15 cellular contexts compared by ENCODE assay signal in the genomic region with DNA sequence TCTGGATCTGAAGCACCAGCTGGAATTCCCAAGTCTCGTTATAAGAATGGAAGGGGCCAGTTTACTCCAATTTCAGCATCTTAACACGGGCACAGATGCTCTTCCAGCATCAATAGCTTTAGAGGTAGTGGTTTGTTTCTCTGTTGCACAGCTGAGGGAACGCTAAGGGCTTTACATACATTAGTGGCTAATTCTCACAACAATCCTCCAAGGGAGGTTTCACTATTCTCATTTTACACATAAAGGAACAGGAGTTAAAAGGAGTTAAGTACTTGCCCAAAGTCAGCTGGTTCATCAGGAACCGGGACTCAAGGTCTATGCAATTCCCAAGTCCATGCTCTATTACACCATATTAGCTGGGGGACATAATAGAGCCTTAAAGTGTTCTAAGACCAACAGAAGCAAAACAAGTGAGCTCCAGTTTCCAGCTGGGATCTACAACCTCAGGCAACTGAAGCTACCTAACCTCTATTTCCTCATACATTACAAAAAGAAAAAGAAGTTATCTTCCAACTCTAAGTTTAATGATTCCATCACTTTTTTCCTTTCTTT. TPM values are rescaled to one million over a fixed set of nuclear protein-coding genes. Genes with fewer than 3 reads are reported as not detected.
A peak's percentile ranks its signal among the peaks of the same experiment; 100 is the strongest.
DNase-seq lines count a peak whose midpoint lies in the region; ATAC-seq and TF ChIP-seq lines count a peak whose summit lies in the region.
"Had no signal": no experiment of that assay in that cellular context is flagged by ENCODE, and none has a peak within 500 bp of the region (broad histone marks: within the 10 kb centered on the region; RNA-seq: fewer than 3 reads in every experiment).

No MANE protein-coding gene starts in this region.

- H3K18ac ChIP-seq in mesenchymal stem cell (ENCODE audit: low read depth in 1 of 2, low read length in 2 of 2) = no peak overlapping the region

- no peak overlapping the region for H2BK120ac ChIP-seq in mesenchymal stem cell (ENCODE audit: low read depth, low read length)

- WGBS in mesenchymal stem cell = 93% methylated on average over 2 of the region's 4 CpGs

- H4K8ac ChIP-seq in mesenchymal stem cell (ENCODE audit: low read length) = no peak overlapping the region

- no peaks in the 10 kb centered on the region for H3K9me3 ChIP-seq in mesenchymal stem cell (ENCODE audit: control insufficient read depth, low read length)
- H3K9me3 ChIP-seq: lower lobe of right lung had no signal

- no peak overlapping the region for H3K14ac ChIP-seq in mesenchymal stem cell (ENCODE audit: low read length in 2 of 2)

- no peak overlapping the region for H4K91ac ChIP-seq in mesenchymal stem cell (ENCODE audit: low read length)

- H3K27me3 Mint-ChIP-seq in activated naive CD8-positive, alpha-beta T cell = no peaks in the 10 kb centered on the region
- no peaks in the 10 kb centered on the region for H3K27me3 Mint-ChIP-seq in activated naive CD8-positive, alpha-beta T cell treated with anti-CD3 and anti-CD28 coated beads for 36 hours
- no peaks in the 10 kb centered on the region for H3K27me3 Mint-ChIP-seq in activated naive CD8-positive, alpha-beta T cell treated with anti-CD3 and anti-CD28 coated beads, Interleukin-2, amount 50 U/mL, for 24 hours

- TF ChIP-seq CTCF in RWPE1 (conservative IDR thresholded peaks at IDR 0.05; ENCODE audit: low read depth) (no peak), brain microvascular endothelial cell (IDR thresholded peaks at IDR 0.05; ENCODE audit: low read depth, low read length, missing control alignments) (no peak)

- H3K4me1 ChIP-seq in mesenchymal stem cell (ENCODE audit: control insufficient read depth, insufficient read depth, low read depth, low read length) = peaks cover 3% of the 10 kb centered on the region

- H3K4me3 ChIP-seq in mesenchymal stem cell (ENCODE audit: insufficient read depth in 1 of 2, low read depth in 1 of 2, low read length in 2 of 2) (no peak overlapping the region), brain microvascular endothelial cell (ENCODE audit: low read depth, low read length) (no peak overlapping the region)
- H3K4me3 ChIP-seq: lower lobe of right lung had no signal

- in situ Hi-C loops in brain microvascular endothelial cell (cut with HindIII; ENCODE audit: low pct_ligation_motif_present, low sequenced_read_pairs) = no loop called here

- intact Hi-C loops in Right ventricle myocardium inferior (cut with DNase I) = no loop called here

- no peak overlapping the region for H3K23ac ChIP-seq in mesenchymal stem cell (ENCODE audit: low read length in 2 of 2)

- H3K79me1 ChIP-seq in mesenchymal stem cell (replicated peaks; ENCODE audit: low read length, poor library complexity, severe bottlenecking) = peaks cover 7% of the 10 kb centered on the region

- peak overlapping the region; percentile 6 for H3K4me3 Mint-ChIP-seq in activated naive CD8-positive, alpha-beta T cell
- no peak overlapping the region for H3K4me3 Mint-ChIP-seq in activated naive CD8-positive, alpha-beta T cell treated with anti-CD3 and anti-CD28 coated beads for 36 hours
- no peak overlapping the region for H3K4me3 Mint-ChIP-seq in activated naive CD8-positive, alpha-beta T cell treated with anti-CD3 and anti-CD28 coated beads, Interleukin-2, amount 50 U/mL, for 24 hours

- no peak overlapping the region for H2BK15ac ChIP-seq in mesenchymal stem cell (ENCODE audit: low read depth, poor library complexity, severe bottlenecking)

- POLR2A ChIA-PET in RWPE1 (lab: Yijun Ruan, JAX; ENCODE audit: low non-redundant PET) = interaction anchor here (0.6 kb wide), 1 partner anchor 187 kb away, joined by 6 read pairs; no protein-coding TSS in a partner anchor

- H3K27ac Mint-ChIP-seq in activated naive CD8-positive, alpha-beta T cell = no peak overlapping the region
- H3K27ac Mint-ChIP-seq in activated naive CD8-positive, alpha-beta T cell treated with anti-CD3 and anti-CD28 coated beads for 36 hours = no peak overlapping the region
- peak overlapping the region; percentile 55 for H3K27ac Mint-ChIP-seq in activated naive CD8-positive, alpha-beta T cell treated with anti-CD3 and anti-CD28 coated beads, Interleukin-2, amount 50 U/mL, for 24 hours

- no peak overlapping the region for H3K9ac ChIP-seq in mesenchymal stem cell (ENCODE audit: low read length)

- CTCF ChIA-PET in RWPE1 (lab: Yijun Ruan, JAX) = interaction anchor here (0.5 to 2.3 kb wide), 2 partner anchors 29 to 60 kb away, joined by 4 to 12 read pairs; no protein-coding TSS in a partner anchor

- H2BK5ac ChIP-seq in mesenchymal stem cell (ENCODE audit: low read depth, low read length, poor library complexity, severe bottlenecking) = no peak overlapping the region

- H2AK5ac ChIP-seq in mesenchymal stem cell (ENCODE audit: low read length, severe bottlenecking) = peak overlapping the region; percentile 47

- ATAC-seq in activated naive CD8-positive, alpha-beta T cell treated with anti-CD3 and anti-CD28 coated beads, Interleukin-2, amount 50 U/mL, for 24 hours = no peak
- ATAC-seq in Right ventricle myocardium inferior (no peak), HG02642 (IDR thresholded peaks at IDR 0.05; ENCODE audit: poor library complexity, unreplicated experiment) (no peak)
- ATAC-seq: lower lobe of right lung had no signal

- H2AFZ ChIP-seq in mesenchymal stem cell (ENCODE audit: low read depth, low read length) = no peak overlapping the region

- H2BK12ac ChIP-seq in mesenchymal stem cell (ENCODE audit: low read length in 2 of 2) = no peak overlapping the region

- H3K4me1 Mint-ChIP-seq in activated naive CD8-positive, alpha-beta T cell (ENCODE audit: low read depth) = peaks cover 81% of the 10 kb centered on the region
- peaks cover 68% of the 10 kb centered on the region for H3K4me1 Mint-ChIP-seq in activated naive CD8-positive, alpha-beta T cell treated with anti-CD3 and anti-CD28 coated beads for 36 hours
- peaks cover 86% of the 10 kb centered on the region for H3K4me1 Mint-ChIP-seq in activated naive CD8-positive, alpha-beta T cell treated with anti-CD3 and anti-CD28 coated beads, Interleukin-2, amount 50 U/mL, for 24 hours

- no peaks in the 10 kb centered on the region for H3K9me3 Mint-ChIP-seq in activated naive CD8-positive, alpha-beta T cell (ENCODE audit: low read depth)
- peaks cover 3% of the 10 kb centered on the region for H3K9me3 Mint-ChIP-seq in activated naive CD8-positive, alpha-beta T cell treated with anti-CD3 and anti-CD28 coated beads for 36 hours
- H3K9me3 Mint-ChIP-seq in activated naive CD8-positive, alpha-beta T cell treated with anti-CD3 and anti-CD28 coated beads, Interleukin-2, amount 50 U/mL, for 24 hours = no peaks in the 10 kb centered on the region

- H3K27ac ChIP-seq in mesenchymal stem cell (ENCODE audit: low read length, poor library complexity, severe bottlenecking) (peak overlapping the region; percentile 43), RWPE1 (no peak overlapping the region), brain microvascular endothelial cell (no peak overlapping the region)
- H3K27ac ChIP-seq: lower lobe of right lung had no signal

- H3K27me3 ChIP-seq in mesenchymal stem cell (ENCODE audit: control insufficient read depth in 1 of 2, insufficient read depth in 1 of 2, low read length in 2 of 2) = no peaks in the 10 kb centered on the region
- no peaks in the 10 kb centered on the region for H3K27me3 ChIP-seq in brain microvascular endothelial cell (replicated peaks)

- H3K36me3 ChIP-seq in mesenchymal stem cell (ENCODE audit: control insufficient read depth in 1 of 2, insufficient read depth in 2 of 2, low read depth in 1 of 2, low read length in 2 of 2) (peaks cover 11 to 40% of the 10 kb centered on the region in 2 experiments), brain microvascular endothelial cell (replicated peaks) (peaks cover 14% of the 10 kb centered on the region)

- H3K4me2 ChIP-seq in mesenchymal stem cell (ENCODE audit: low read length, poor library complexity, severe bottlenecking) = no peak overlapping the region

- no peak overlapping the region for H3K4ac ChIP-seq in mesenchymal stem cell (ENCODE audit: low read depth in 1 of 2, low read length in 2 of 2)

- peaks cover 29% of the 10 kb centered on the region for H3K36me3 Mint-ChIP-seq in activated naive CD8-positive, alpha-beta T cell
- peaks cover 68% of the 10 kb centered on the region for H3K36me3 Mint-ChIP-seq in activated naive CD8-positive, alpha-beta T cell treated with anti-CD3 and anti-CD28 coated beads for 36 hours
- H3K36me3 Mint-ChIP-seq in activated naive CD8-positive, alpha-beta T cell treated with anti-CD3 and anti-CD28 coated beads, Interleukin-2, amount 50 U/mL, for 24 hours (ENCODE audit: low read depth) = peaks cover 57% of the 10 kb centered on the region

- DNase-seq in activated naive CD8-positive, alpha-beta T cell treated with anti-CD3 and anti-CD28 coated beads for 36 hours = no peak
- no peak for DNase-seq in activated naive CD8-positive, alpha-beta T cell treated with anti-CD3 and anti-CD28 coated beads, Interleukin-2, amount 50 U/mL, for 24 hours
- DNase-seq in mesenchymal stem cell (no peak), RWPE1 (ENCODE audit: low spot score) (no peak), Right ventricle myocardium inferior (ENCODE audit: missing footprints) (no peak), brain microvascular endothelial cell (no peak)
- DNase-seq: activated naive CD4-positive, alpha-beta T cell; DMS79; KG1; lower lobe of right lung; NCI-H1930; occipital lobe; T-helper 9 cell had no signal

RNA-seq across cellular contexts. Expression of a gene that starts 9.9 kb away (rescaled TPM):
- 10 to 100 TPM; 90.2 to 96.5 TPM for total RNA-seq in activated naive CD8-positive, alpha-beta T cell treated with anti-CD3 and anti-CD28 coated beads for 36 hours
- polyA plus RNA-seq in mesenchymal stem cell (2013, experiment 1 of 2) = 48.5 TPM
- 47.3 TPM for polyA plus RNA-seq in mesenchymal stem cell (2013, experiment 2 of 2)
- total RNA-seq in Right ventricle myocardium inferior = 43.6 TPM
